In the genomic region with DNA sequence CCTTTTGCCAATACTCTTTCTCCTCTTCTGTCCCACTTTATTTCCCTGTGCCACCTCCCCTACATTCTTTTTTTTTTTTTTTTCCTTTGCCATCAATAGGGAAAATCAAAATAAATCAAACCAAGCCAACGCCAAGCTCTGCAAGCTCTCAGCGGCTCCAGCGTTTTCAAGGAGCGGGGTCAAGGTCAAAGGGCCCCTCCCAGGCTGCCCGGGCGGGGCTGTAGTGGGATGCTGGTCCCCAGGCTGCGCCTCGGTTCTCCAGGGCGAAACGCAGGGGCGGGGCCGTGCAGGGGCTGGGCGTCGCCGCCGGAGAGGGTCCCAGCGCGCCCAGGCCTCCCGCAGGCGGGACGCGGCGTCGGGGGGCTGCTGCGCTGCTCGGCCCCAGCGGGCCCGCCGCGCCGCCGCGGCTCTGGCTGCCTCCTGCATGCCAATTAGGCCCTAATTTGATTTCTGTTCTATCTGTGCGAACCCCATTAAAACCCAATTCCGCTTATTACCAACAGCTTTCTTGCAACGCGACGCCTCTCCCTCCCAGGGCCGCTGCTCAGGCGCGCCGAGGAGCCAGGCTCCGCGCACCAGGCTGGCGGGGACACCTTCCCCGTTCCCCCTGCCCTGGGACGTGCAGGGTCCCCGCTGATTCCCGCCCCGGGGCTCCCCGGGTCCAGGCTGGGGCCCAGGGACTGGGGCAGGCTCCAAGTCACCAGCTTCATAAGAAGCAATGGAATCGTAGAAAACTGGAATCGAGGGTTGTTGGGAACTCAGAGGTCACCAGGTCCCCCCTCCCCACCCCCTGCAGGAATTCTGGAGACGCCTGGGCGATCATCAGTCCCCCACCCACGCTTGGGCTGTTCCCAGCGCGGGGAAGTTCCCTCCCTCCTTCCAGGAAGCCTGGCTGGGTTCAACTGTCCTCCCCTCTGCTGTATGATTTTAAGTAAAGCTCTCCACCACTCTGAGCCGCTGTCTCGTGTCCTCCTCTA, we compare ENCODE assay signal across 8 cellular contexts. TPM values are rescaled to one million over a fixed set of nuclear protein-coding genes. Genes with fewer than 3 reads are reported as not detected.
A peak's percentile ranks its signal among the peaks of the same experiment; 100 is the strongest.
DNase-seq lines count a peak whose midpoint lies in the region; ATAC-seq and TF ChIP-seq lines count a peak whose summit lies in the region.

No MANE protein-coding gene starts in this region.

- no peaks in the 10 kb centered on the region for H3K36me3 Mint-ChIP-seq in memory B cell

- TF ChIP-seq POLR2A in NB4 (IDR thresholded peaks at IDR 0.05; ENCODE audit: extremely low read depth, insufficient read length) (no peak), suprapubic skin (IDR thresholded peaks at IDR 0.05) (no peak)

- H3K27me3 Mint-ChIP-seq in memory B cell: no peaks in the 10 kb centered on the region

- ATAC-seq in memory B cell (ENCODE audit: low read depth): peak; percentile 79
- no peak for ATAC-seq in HG03097 (IDR thresholded peaks at IDR 0.05; ENCODE audit: low FRiP score, unreplicated experiment)

- TF ChIP-seq CTCF in NB4 (IDR thresholded peaks at IDR 0.05; ENCODE audit: low read depth, low read length) (no peak), choroid plexus epithelial cell (conservative IDR thresholded peaks at IDR 0.05; ENCODE audit: low read depth, low read length) (no peak), suprapubic skin (IDR thresholded peaks at IDR 0.05) (no peak)

- H3K4me1 ChIP-seq in suprapubic skin: peaks cover 39% of the 10 kb centered on the region

- peak overlapping the region; percentile 79 for H3K27ac ChIP-seq in suprapubic skin

- H3K27ac Mint-ChIP-seq in memory B cell: peak overlapping the region; percentile 77

- H3K27me3 ChIP-seq in suprapubic skin: no peaks in the 10 kb centered on the region

- H3K4me3 Mint-ChIP-seq in memory B cell: peak overlapping the region; percentile 86

- DNase-seq in DMS114 treated with DMSO at 0.1 percent for 48 hours (lab: John Stamatoyannopoulos, UW; ENCODE audit: unreplicated experiment) (peak; percentile 30), NB4 (ENCODE audit: low read depth) (peak; percentile 59), choroid plexus epithelial cell (ENCODE audit: low read depth) (no peak), memory B cell (ENCODE audit: low spot score in 2 of 2) (peak; percentile 28 to 36), suprapubic skin (ENCODE audit: low spot score in 2 of 2) (no peak), midbrain (lab: John Stamatoyannopoulos, UW) (no peak), GF-D8 (lab: John Stamatoyannopoulos, UW) (no peak)

- H3K4me1 Mint-ChIP-seq in memory B cell: peaks cover 5% of the 10 kb centered on the region

- WGBS in suprapubic skin: 5% methylated on average over 25 of the region's 60 CpGs

- no peaks in the 10 kb centered on the region for H3K9me3 ChIP-seq in suprapubic skin

- no peaks in the 10 kb centered on the region for H3K9me3 Mint-ChIP-seq in memory B cell

- H3K36me3 ChIP-seq in suprapubic skin: no peaks in the 10 kb centered on the region

- H3K4me3 ChIP-seq in NB4 (ENCODE audit: low read depth, low read length) (peak overlapping the region; percentile 16), choroid plexus epithelial cell (ENCODE audit: low read depth, low read length) (peak overlapping the region; percentile 52), suprapubic skin (peak overlapping the region; percentile 57)

- TF ChIP-seq EP300 in suprapubic skin (IDR thresholded peaks at IDR 0.05): no peak

RNA-seq across cellular contexts. Expression of a gene that starts 50.7 kb away (rescaled TPM):
- total RNA-seq in suprapubic skin: 10 to 100 TPM in 1 of 4 donors, 1 to 10 TPM in 2, not detected in 1; 3.5 to 13.9 (median 5.6) TPM

Comparison
In these comparisons a context has a peak if more than half of its experiments do, and no peak if none do; other contexts are left out.
1. DNase-seq: peak in DMS114 treated with DMSO at 0.1 percent for 48 hours (single experiment), NB4 (single experiment) and memory B cell (2 of 2); none in choroid plexus epithelial cell (single experiment), suprapubic skin (0 of 2), midbrain (single experiment) and GF-D8 (single experiment).
2. Peak in every context shown above with its lines, with median percentiles within 50 percentile points of each other: H3K4me3 ChIP-seq.